Comparison of ENCODE assay signal across 9 cellular contexts in the genomic region with DNA sequence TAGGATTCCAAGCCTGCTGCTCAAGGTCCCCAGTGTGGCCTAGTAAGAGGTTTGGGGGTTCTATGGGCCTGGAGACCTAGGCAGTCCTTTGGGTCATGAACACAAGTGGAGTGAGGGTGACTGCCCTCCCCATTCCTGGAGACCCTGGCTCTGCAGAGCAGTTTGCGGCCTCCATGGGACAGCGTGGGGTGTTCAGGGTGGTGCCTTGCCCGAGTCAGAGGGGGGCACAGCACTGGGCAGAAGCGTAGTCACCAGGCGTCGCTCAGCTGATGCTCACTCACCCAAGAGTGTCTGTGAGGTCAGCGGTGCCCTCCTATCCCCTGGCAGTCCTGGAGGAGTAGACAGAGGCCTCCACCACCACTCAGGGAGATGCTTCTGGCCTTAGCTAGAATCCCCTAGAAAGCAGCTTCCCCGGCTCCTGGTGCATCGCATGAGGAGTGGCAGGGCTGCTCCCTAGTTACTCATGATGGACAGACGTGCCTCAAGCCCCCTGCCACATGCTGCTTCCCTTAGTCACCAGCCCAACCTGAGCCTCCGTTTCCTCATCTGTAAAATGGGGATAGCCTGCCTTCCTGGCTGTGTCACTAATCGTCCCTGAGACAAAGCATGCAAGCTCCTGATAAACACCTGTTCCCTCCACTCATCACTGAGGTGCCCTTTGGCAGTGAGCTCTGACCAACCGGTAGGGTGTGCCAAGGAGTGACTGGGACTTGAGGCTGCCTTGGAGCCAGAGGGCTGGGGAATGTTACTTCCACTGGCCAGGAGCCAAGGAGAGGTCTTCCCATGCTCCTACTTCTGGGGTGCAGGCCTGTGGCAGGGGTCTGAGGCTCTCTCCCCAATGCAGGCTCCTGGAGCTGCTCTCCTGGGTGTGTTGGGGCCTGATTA. TPM values are rescaled to one million over a fixed set of nuclear protein-coding genes. Genes with fewer than 3 reads are reported as not detected.
"Had no signal": no experiment of that assay in that cellular context is flagged by ENCODE, and none has a peak within 500 bp of the region (broad histone marks: within the 10 kb centered on the region; RNA-seq: fewer than 3 reads in every experiment).

No MANE protein-coding gene starts in this region.

RNA-seq across cellular contexts. Expression of a gene that starts 8.6 kb away (rescaled TPM):
- total RNA-seq: activated CD4-positive, alpha-beta T cell treated with anti-CD3 and anti-CD28 coated beads, Interleukin-2, amount 10 ng/mL, durations not matched to agents 7 days and 5 days; activated naive CD8-positive, alpha-beta T cell treated with anti-CD3 and anti-CD28 coated beads, Interleukin-2, amount 10 ng/mL, durations not matched to agents 7 days and 5 days; activated T-helper 2 cell treated with anti-CD3 and anti-CD28 coated beads, Interferon-gamma antibody, Interleukin-2, Interleukin-4, amounts not matched to agents 10 μg/mL and 5 μg/mL and 100 μg/mL, durations not matched to agents 14 hours and 24 hours and 36 hours; bronchial epithelial cell; OCI-LY7; RPMI7951; SJSA1 had no signal
- polyA plus RNA-seq: IgD-negative memory B cell had no signal

RNA-seq across cellular contexts. Expression of a gene that starts 23.1 kb away (rescaled TPM):
- total RNA-seq: activated CD4-positive, alpha-beta T cell treated with anti-CD3 and anti-CD28 coated beads, Interleukin-2, amount 10 ng/mL, durations not matched to agents 7 days and 5 days; activated CD8-positive, alpha-beta T cell treated with anti-CD3 and anti-CD28 coated beads, Interleukin-2, amount 10 ng/mL, durations not matched to agents 7 days and 5 days; activated naive CD8-positive, alpha-beta T cell treated with anti-CD3 and anti-CD28 coated beads, Interleukin-2, amount 10 ng/mL, durations not matched to agents 7 days and 5 days; activated T-helper 2 cell treated with anti-CD3 and anti-CD28 coated beads, Interferon-gamma antibody, Interleukin-2, Interleukin-4, amounts not matched to agents 10 μg/mL and 5 μg/mL and 100 μg/mL, durations not matched to agents 14 hours and 24 hours and 36 hours; bronchial epithelial cell; OCI-LY7; RPMI7951; SJSA1 had no signal
- polyA plus RNA-seq: IgD-negative memory B cell had no signal

RNA-seq across cellular contexts. Expression of a gene that starts 33.5 kb away (rescaled TPM):
- total RNA-seq: RPMI7951 had no signal
